Comparison of ENCODE assay signal across 21 cellular contexts in the genomic region with DNA sequence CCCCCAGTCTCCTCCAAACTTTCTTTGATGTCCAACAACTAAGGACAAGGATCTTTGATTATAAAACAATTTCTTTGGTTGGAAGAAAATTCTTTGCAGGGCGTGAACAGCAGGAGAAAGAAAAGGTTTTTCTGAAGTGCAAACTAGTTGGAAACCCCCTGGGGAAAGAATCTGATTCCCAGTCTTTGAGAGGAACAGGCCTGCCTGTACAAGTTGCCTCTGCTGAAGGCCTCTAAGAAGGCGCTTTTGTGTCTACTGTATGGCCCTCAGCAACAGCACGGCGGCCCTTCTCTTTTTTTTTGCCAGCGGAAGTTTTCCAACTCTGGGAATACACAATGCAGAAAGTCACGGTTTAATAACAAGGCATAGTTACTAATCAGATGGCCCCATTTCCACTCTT. TPM values are rescaled to one million over a fixed set of nuclear protein-coding genes. Genes with fewer than 3 reads are reported as not detected.
DNase-seq lines count a peak whose midpoint lies in the region; ATAC-seq and TF ChIP-seq lines count a peak whose summit lies in the region.
"Had no signal": no experiment of that assay in that cellular context is flagged by ENCODE, and none has a peak within 500 bp of the region (broad histone marks: within the 10 kb centered on the region; RNA-seq: fewer than 3 reads in every experiment).

No MANE protein-coding gene starts in this region.

- H3K9me3 ChIP-seq in NT2/D1 (ENCODE audit: insufficient read depth, low read length) = no peaks in the 10 kb centered on the region
- no peaks in the 10 kb centered on the region for H3K9me3 ChIP-seq in neuron (ENCODE audit: low read length)
- H3K9me3 ChIP-seq: tibial nerve had no signal

- ATAC-seq in HG03139 (IDR thresholded peaks at IDR 0.05; ENCODE audit: unreplicated experiment) = no peak
- ATAC-seq: sciatic nerve, SK-N-SH treated with all-trans-retinoic acid at 6 μM for 48 hours had no signal

- H3K36me3 ChIP-seq in H7 (replicated peaks; ENCODE audit: control insufficient read depth, insufficient read depth, low read length) = no peaks in the 10 kb centered on the region
- H3K36me3 ChIP-seq in NT2/D1 (ENCODE audit: insufficient read depth, insufficient read length, low read length) = no peaks in the 10 kb centered on the region
- no peaks in the 10 kb centered on the region for H3K36me3 ChIP-seq in neuron (ENCODE audit: insufficient read depth, low read length)
- H3K36me3 ChIP-seq: tibial nerve had no signal

- no peak overlapping the region for H3K4me3 ChIP-seq in H7 (ENCODE audit: insufficient read depth, low read depth, low read length)
- H3K4me3 ChIP-seq in NT2/D1 (ENCODE audit: insufficient read length, low read depth) = no peak overlapping the region
- no peak overlapping the region for H3K4me3 ChIP-seq in epithelial cell of esophagus (ENCODE audit: low read length)
- H3K4me3 ChIP-seq in neuron (ENCODE audit: low read length) = no peak overlapping the region
- H3K4me3 ChIP-seq: tibial nerve had no signal

- TF ChIP-seq CTCF in epithelial cell of esophagus (IDR thresholded peaks at IDR 0.05; ENCODE audit: insufficient read depth, low read depth, low read length, missing control alignments) = no peak
- TF ChIP-seq CTCF in endothelial cell (IDR thresholded peaks at IDR 0.05; ENCODE audit: unreplicated experiment) = no peak

- H2AFZ ChIP-seq in neuron (ENCODE audit: low read depth, low read length) = peak overlapping the region; percentile 66

- no peak overlapping the region for H3K9ac ChIP-seq in NT2/D1 (ENCODE audit: insufficient read length, low read depth)

- no peaks in the 10 kb centered on the region for H3K36me3 Mint-ChIP-seq in endothelial cell (ENCODE audit: low read depth, unreplicated experiment)

- H3K4me1 ChIP-seq in NT2/D1 (ENCODE audit: insufficient read depth, insufficient read length) (no peaks in the 10 kb centered on the region), neuron (ENCODE audit: insufficient read depth, low read length) (peaks cover 16% of the 10 kb centered on the region)

- no peaks in the 10 kb centered on the region for H3K9me3 Mint-ChIP-seq in endothelial cell (ENCODE audit: unreplicated experiment)

- H3K4me3 Mint-ChIP-seq in endothelial cell (ENCODE audit: unreplicated experiment) = no peak overlapping the region

- peaks cover 7% of the 10 kb centered on the region for H3K4me1 Mint-ChIP-seq in endothelial cell (ENCODE audit: unreplicated experiment)

- no peaks in the 10 kb centered on the region for H3K27me3 Mint-ChIP-seq in endothelial cell (ENCODE audit: unreplicated experiment)

- H3K27ac Mint-ChIP-seq in endothelial cell (ENCODE audit: unreplicated experiment) = no peak overlapping the region

- H3K27me3 ChIP-seq in H7 (ENCODE audit: control insufficient read depth, insufficient read depth, low read length) = peaks cover 34% of the 10 kb centered on the region
- no peaks in the 10 kb centered on the region for H3K27me3 ChIP-seq in NT2/D1 (ENCODE audit: insufficient read depth, insufficient read length)
- H3K27me3 ChIP-seq in neuron (ENCODE audit: insufficient read depth, low read length) = no peaks in the 10 kb centered on the region
- H3K27me3 ChIP-seq: tibial nerve had no signal

- DNase-seq in H7 (peak; percentile 46), NT2/D1 (ENCODE audit: low read depth, low spot score) (peak; percentile 36), epithelial cell of esophagus (ENCODE audit: low read depth) (peak; percentile 91), SHP77 treated with DMSO at 0.1 percent for 48 hours (lab: John Stamatoyannopoulos, UW) (no peak), NCI-H1417 treated with DMSO at 0.1 percent for 48 hours (lab: John Stamatoyannopoulos, UW) (no peak), endothelial cell (ENCODE audit: low spot score) (no peak)
- DNase-seq: activated CD8-positive, alpha-beta memory T cell treated with anti-CD3 and anti-CD28 coated beads for 24 hours; activated effector memory CD4-positive, alpha-beta T cell treated with anti-CD3 and anti-CD28 coated beads, Interleukin-2, amount 50 U/mL, for 16 hours; anterior cingulate cortex; Calu3; foreskin fibroblast; IMR-90; NCI-H1092; NCI-H446 treated with DMSO at 0.1 percent for 48 hours; stimulated activated CD4-positive, alpha-beta T cell treated with anti-CD3 and anti-CD28 coated beads, Interleukin-4, amount 100 ng/mL, for 4 hours had no signal

RNA-seq across cellular contexts. Expression of a gene that starts 14.0 kb away (rescaled TPM):
- total RNA-seq in H7 (2014; rRNA removed; shearing (Covaris generic)) = 0.62 and 1.3 TPM in 2 replicates
- 0.56 TPM for total RNA-seq in endothelial cell (ENCODE audit: unreplicated experiment)
- total RNA-seq: dermis microvascular lymphatic vessel endothelial cell had no signal

RNA-seq across cellular contexts. Expression of a gene that starts 51.3 kb away (rescaled TPM):
- total RNA-seq in H7 (2014; rRNA removed; shearing (Covaris generic)) = 88.8 and 91.6 TPM in 2 replicates
- total RNA-seq in endothelial cell (ENCODE audit: unreplicated experiment) = 150 TPM

Comparison
In these comparisons a context has a peak if more than half of its experiments do, and no peak if none do; other contexts are left out.
1. DNase-seq: peak in H7 (single experiment), NT2/D1 (single experiment) and epithelial cell of esophagus (single experiment); none in SHP77 treated with DMSO at 0.1 percent for 48 hours (single experiment), NCI-H1417 treated with DMSO at 0.1 percent for 48 hours (single experiment) and endothelial cell (single experiment).